Comparison of ENCODE assay signal across 11 cellular contexts in the genomic region with DNA sequence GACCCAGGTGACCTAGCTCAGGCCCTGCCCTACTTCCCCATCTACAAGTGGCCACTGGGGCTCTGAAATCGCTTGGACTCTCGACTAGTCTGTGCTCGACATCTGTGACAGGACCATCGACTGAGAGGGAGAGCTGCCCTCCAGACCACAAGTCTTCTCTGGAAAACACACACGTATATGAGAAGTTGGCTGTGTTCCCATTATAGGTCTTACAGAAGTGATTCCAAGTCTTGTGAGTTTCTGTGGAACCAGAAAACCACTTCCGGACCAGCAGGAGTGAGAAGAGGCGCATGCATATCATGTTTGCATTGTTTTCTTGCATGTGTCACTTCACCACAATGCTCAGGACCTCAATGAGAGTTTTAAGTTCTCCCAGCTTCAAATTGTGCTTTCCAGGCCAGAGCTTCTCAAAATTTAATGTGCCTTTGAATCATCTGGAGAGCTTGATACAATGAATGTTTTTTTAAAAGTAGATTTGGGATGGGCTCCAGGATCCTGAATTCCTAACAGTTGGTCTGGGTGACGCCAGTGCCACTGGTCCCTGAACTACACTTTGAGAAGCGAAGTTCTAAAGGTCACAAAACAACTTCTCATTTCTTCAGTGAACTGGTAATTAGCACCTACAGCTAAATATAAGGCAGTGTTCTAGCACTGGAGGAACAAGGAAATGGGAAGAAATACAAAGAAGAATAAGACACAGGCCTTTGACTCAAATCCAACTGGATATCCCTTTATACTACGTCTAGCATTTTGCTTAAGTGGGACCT. TPM values are rescaled to one million over a fixed set of nuclear protein-coding genes. Genes with fewer than 3 reads are reported as not detected.
DNase-seq lines count a peak whose midpoint lies in the region; ATAC-seq and TF ChIP-seq lines count a peak whose summit lies in the region.
"Had no signal": no experiment of that assay in that cellular context is flagged by ENCODE, and none has a peak within 500 bp of the region (broad histone marks: within the 10 kb centered on the region; RNA-seq: fewer than 3 reads in every experiment).

No MANE protein-coding gene starts in this region.

- H3K4me3 ChIP-seq in MG63, result no peak overlapping the region
- no peak overlapping the region for H3K4me3 ChIP-seq in body of pancreas
- no peak overlapping the region for H3K4me3 ChIP-seq in osteoblast (ENCODE audit: insufficient read depth, low read length)
- H3K4me3 ChIP-seq: heart left ventricle had no signal

- H3K36me3 ChIP-seq in MG63 (no peaks in the 10 kb centered on the region), body of pancreas (replicated peaks in 1 of 2; ENCODE audit: insufficient read depth in 1 of 2, low read depth in 2 of 2) (no peaks in the 10 kb centered on the region), osteoblast (ENCODE audit: insufficient read depth, low read length) (no peaks in the 10 kb centered on the region)
- H3K36me3 ChIP-seq: heart left ventricle had no signal

- intact Hi-C loops in body of pancreas (cut with DNase I), result no loop called here

- no peak overlapping the region for H2AFZ ChIP-seq in osteoblast (ENCODE audit: low read length)

- peak overlapping the region in 2 of 4 donors; percentile 30 to 57 for H3K27ac ChIP-seq in body of pancreas
- peak overlapping the region; percentile 51 for H3K27ac ChIP-seq in osteoblast (ENCODE audit: low read depth, low read length)

- H3K27me3 ChIP-seq in MG63 (no peaks in the 10 kb centered on the region), body of pancreas (no peaks in the 10 kb centered on the region), osteoblast (ENCODE audit: insufficient read depth, low read length) (no peaks in the 10 kb centered on the region)
- H3K27me3 ChIP-seq: heart left ventricle had no signal

- TF ChIP-seq CTCF in body of pancreas (IDR thresholded peaks at IDR 0.05) (no peak), osteoblast (IDR thresholded peaks at IDR 0.05; ENCODE audit: extremely low read depth, low read depth, low read length) (no peak)

- peak; percentile 18 for DNase-seq in DMS79 (lab: John Stamatoyannopoulos, UW)
- peak; percentile 55 for DNase-seq in MG63
- DNase-seq in body of pancreas, result peak in 1 of 4 donors; percentile 14
- peak; percentile 86 for DNase-seq in osteoblast (ENCODE audit: insufficient read length, low spot score, missing footprints)
- DNase-seq: activated CD8-positive, alpha-beta memory T cell treated with anti-CD3 and anti-CD28 coated beads, Interleukin-2, amount 50 U/mL, for 4 hours; heart left ventricle had no signal

- ATAC-seq in body of pancreas (peak; percentile 39), GM21447 (IDR thresholded peaks at IDR 0.05; ENCODE audit: unreplicated experiment) (no peak), GM19463 (IDR thresholded peaks at IDR 0.05; ENCODE audit: unreplicated experiment) (no peak), HG02884 (IDR thresholded peaks at IDR 0.05; ENCODE audit: unreplicated experiment) (no peak), HG03469 (IDR thresholded peaks at IDR 0.05; ENCODE audit: unreplicated experiment) (no peak)

- H3K79me2 ChIP-seq in osteoblast (ENCODE audit: insufficient read depth, low read length), result no peaks in the 10 kb centered on the region

- H3K9me3 ChIP-seq in MG63, result no peaks in the 10 kb centered on the region
- H3K9me3 ChIP-seq in body of pancreas, result no peaks in the 10 kb centered on the region
- H3K9me3 ChIP-seq in osteoblast (ENCODE audit: low read depth, low read length), result no peaks in the 10 kb centered on the region
- H3K9me3 ChIP-seq: heart left ventricle had no signal

- TF ChIP-seq POLR2A in body of pancreas (IDR thresholded peaks at IDR 0.05), result no peak

- no peaks in the 10 kb centered on the region for H4K20me1 ChIP-seq in osteoblast (ENCODE audit: insufficient read depth, low read length)

- WGBS in body of pancreas, 2 donors, result 73 to 82% methylated on average over 10 of the region's 10 CpGs

- peaks cover 3% of the 10 kb centered on the region for H3K4me1 ChIP-seq in body of pancreas
- peaks cover 11% of the 10 kb centered on the region for H3K4me1 ChIP-seq in osteoblast (ENCODE audit: insufficient read depth, low read length)

- peak overlapping the region; percentile 8 for H3K4me2 ChIP-seq in osteoblast (ENCODE audit: insufficient read depth, low read length)

RNA-seq across cellular contexts. Expression of a gene that starts 15.6 kb away (rescaled TPM):
- total RNA-seq in MG63 (2014; rRNA removed; shearing (Covaris generic); ENCODE audit: low replicate concordance), result 0.16 TPM in 1 of 2 replicates, not detected in the other
- total RNA-seq in body of pancreas (1 to 10 TPM; 1.6 to 2.3 TPM), osteoblast (1.1 and 2.7 TPM in 2 replicates)
- total RNA-seq: HT-29 had no signal
